Comparison of ENCODE assay signal across 35 cellular contexts in the genomic region with DNA sequence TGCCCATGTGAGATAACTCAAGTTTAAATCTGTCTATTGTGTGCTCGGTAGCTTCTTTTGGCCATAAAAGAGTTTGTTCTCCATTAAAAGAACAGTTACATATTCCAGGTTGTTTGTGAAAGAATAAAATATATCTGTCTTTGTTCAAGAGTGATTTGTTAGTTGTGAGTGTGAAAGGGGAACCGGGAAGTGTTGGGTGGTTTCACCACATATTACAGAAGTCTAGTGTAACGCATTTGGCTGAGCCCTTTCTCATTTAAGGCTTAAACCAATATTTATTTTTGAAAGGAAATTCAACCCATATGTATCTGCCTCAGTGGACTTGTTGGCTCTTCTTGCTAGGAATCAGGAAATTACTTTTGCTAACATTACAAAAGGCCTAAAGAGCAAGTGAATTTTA. TPM values are rescaled to one million over a fixed set of nuclear protein-coding genes. Genes with fewer than 3 reads are reported as not detected.
"Had no signal": no experiment of that assay in that cellular context is flagged by ENCODE, and none has a peak within 500 bp of the region (broad histone marks: within the 10 kb centered on the region; RNA-seq: fewer than 3 reads in every experiment).

No MANE protein-coding gene starts in this region.

- H3K27ac ChIP-seq: KMS-11, SJCRH30, SK-N-MC had no signal

- H3K4me3 ChIP-seq: SJCRH30, SK-N-MC had no signal

- H3K36me3 Mint-ChIP-seq: activated naive CD4-positive, alpha-beta T cell treated with anti-CD3 and anti-CD28 coated beads, Interleukin-2, amount 50 U/mL, for 24 hours; activated naive CD8-positive, alpha-beta T cell treated with anti-CD3 and anti-CD28 coated beads, Interleukin-2, amount 10 ng/mL, durations not matched to agents 7 days and 5 days; brain had no signal

- H3K27me3 ChIP-seq: SJCRH30 had no signal

- H3K4me3 Mint-ChIP-seq: activated CD4-positive, alpha-beta T cell treated with anti-CD3 and anti-CD28 coated beads, Interleukin-2, amount 10 ng/mL, durations not matched to agents 24 days and 14 days; activated CD8-positive, alpha-beta T cell treated with anti-CD3 and anti-CD28 coated beads, Interleukin-2, amount 10 ng/mL, durations not matched to agents 7 days and 5 days; activated naive CD4-positive, alpha-beta T cell treated with anti-CD3 and anti-CD28 coated beads, Interleukin-2, amount 50 U/mL, for 24 hours; activated naive CD8-positive, alpha-beta T cell treated with anti-CD3 and anti-CD28 coated beads, Interleukin-2, amount 10 ng/mL, durations not matched to agents 7 days and 5 days; activated T-cell treated with anti-CD3 and anti-CD28 coated beads, Interleukin-2, amount 50 U/mL, for 24 hours; brain; T-helper 1 cell treated with Interleukin-12 subunit alpha and Interleukin-12 subunit beta and Interleukin-4 antibody, amounts not matched to agents 30 μg/mL and 1 μg/mL, for 36 hours; T-helper 2 cell treated with Interferon-gamma antibody and Interleukin-4, amounts not matched to agents 5 μg/mL and 100 μg/mL, for 36 hours had no signal

- H3K36me3 ChIP-seq: SJCRH30 had no signal

- FAIRE-seq: astrocyte, bronchial epithelial cell, colon, TTC549 had no signal

- ATAC-seq: activated CD8-positive, alpha-beta T cell treated with anti-CD3 and anti-CD28 coated beads, Interleukin-2, amount 10 ng/mL, durations not matched to agents 7 days and 5 days had no signal

- H3K9ac ChIP-seq: KMS-11 had no signal

- H3K4me1 Mint-ChIP-seq: activated CD4-positive, alpha-beta T cell treated with anti-CD3 and anti-CD28 coated beads, Interleukin-2, amount 10 ng/mL, durations not matched to agents 24 days and 14 days; activated naive CD4-positive, alpha-beta T cell treated with anti-CD3 and anti-CD28 coated beads, Interleukin-2, amount 50 U/mL, for 24 hours; activated naive CD8-positive, alpha-beta T cell treated with anti-CD3 and anti-CD28 coated beads, Interleukin-2, amount 10 ng/mL, durations not matched to agents 7 days and 5 days had no signal

- DNase-seq: activated CD4-positive, alpha-beta T cell treated with anti-CD3 and anti-CD28 coated beads, Interleukin-2, amount 10 ng/mL, durations not matched to agents 24 days and 14 days; activated CD4-positive, alpha-beta T cell treated with anti-CD3 and anti-CD28 coated beads, Interleukin-2, amount 50 U/mL, for 48 hours; activated CD8-positive, alpha-beta T cell treated with anti-CD3 and anti-CD28 coated beads, Interleukin-2, amount 10 ng/mL, durations not matched to agents 7 days and 5 days; activated gamma-delta T cell; activated naive CD4-positive, alpha-beta T cell treated with Interleukin-2 at 50 U/mL for 16 hours; activated naive CD8-positive, alpha-beta T cell treated with anti-CD3 and anti-CD28 coated beads, Interleukin-2, amount 10 ng/mL, durations not matched to agents 7 days and 5 days; activated T-cell treated with anti-CD3 and anti-CD28 coated beads, Interleukin-2, amount 50 U/mL, for 24 hours; amygdala; caudate nucleus; cerebellar nuclear complex; NCI-H1048; NCI-H1105 treated with DMSO at 0.1 percent for 48 hours; NCI-H1436; NCI-H1694; NCI-H1930; NCI-H2081 treated with DMSO at 0.1 percent for 48 hours; NCI-H226; NCI-H446 treated with DMSO at 0.1 percent for 48 hours; NCI-H524; NCI-H69; NCI-H82; OCI-M1; SHP77; SJCRH30 had no signal

- H3K27ac Mint-ChIP-seq: activated CD4-positive, alpha-beta T cell treated with anti-CD3 and anti-CD28 coated beads, Interleukin-2, amount 10 ng/mL, durations not matched to agents 24 days and 14 days; activated CD8-positive, alpha-beta T cell treated with anti-CD3 and anti-CD28 coated beads, Interleukin-2, amount 10 ng/mL, durations not matched to agents 7 days and 5 days; activated naive CD4-positive, alpha-beta T cell treated with anti-CD3 and anti-CD28 coated beads, Interleukin-2, amount 50 U/mL, for 24 hours; activated naive CD8-positive, alpha-beta T cell treated with anti-CD3 and anti-CD28 coated beads, Interleukin-2, amount 10 ng/mL, durations not matched to agents 7 days and 5 days; activated T-cell treated with anti-CD3 and anti-CD28 coated beads, Interleukin-2, amount 50 U/mL, for 24 hours; activated T-helper 2 cell treated with anti-CD3 and anti-CD28 coated beads, Interferon-gamma antibody, Interleukin-2, Interleukin-4, amounts not matched to agents 10 μg/mL and 5 μg/mL and 100 μg/mL, durations not matched to agents 14 hours and 24 hours and 36 hours; brain; T-helper 1 cell treated with Interleukin-12 subunit alpha and Interleukin-12 subunit beta and Interleukin-4 antibody, amounts not matched to agents 30 μg/mL and 1 μg/mL, for 36 hours; T-helper 2 cell treated with Interferon-gamma antibody and Interleukin-4, amounts not matched to agents 5 μg/mL and 100 μg/mL, for 36 hours had no signal

- H3K27me3 Mint-ChIP-seq: activated CD4-positive, alpha-beta T cell treated with anti-CD3 and anti-CD28 coated beads, Interleukin-2, amount 10 ng/mL, durations not matched to agents 24 days and 14 days; activated naive CD4-positive, alpha-beta T cell treated with anti-CD3 and anti-CD28 coated beads, Interleukin-2, amount 50 U/mL, for 24 hours; activated naive CD8-positive, alpha-beta T cell treated with anti-CD3 and anti-CD28 coated beads, Interleukin-2, amount 10 ng/mL, durations not matched to agents 7 days and 5 days; activated T-cell treated with anti-CD3 and anti-CD28 coated beads, Interleukin-2, amount 50 U/mL, for 24 hours had no signal

- H3K9me3 Mint-ChIP-seq: activated CD4-positive, alpha-beta T cell treated with anti-CD3 and anti-CD28 coated beads, Interleukin-2, amount 10 ng/mL, durations not matched to agents 24 days and 14 days; activated T-cell treated with anti-CD3 and anti-CD28 coated beads, Interleukin-2, amount 50 U/mL, for 24 hours; activated T-helper 2 cell treated with anti-CD3 and anti-CD28 coated beads, Interferon-gamma antibody, Interleukin-2, Interleukin-4, amounts not matched to agents 10 μg/mL and 5 μg/mL and 100 μg/mL, durations not matched to agents 14 hours and 24 hours and 36 hours had no signal

- H3K4me2 ChIP-seq: KMS-11 had no signal

RNA-seq across cellular contexts. Expression of gene DMRTA1, which starts 54.1 kb away (rescaled TPM):
- total RNA-seq: activated CD4-positive, alpha-beta T cell treated with anti-CD3 and anti-CD28 coated beads, Interleukin-2, amount 10 ng/mL, durations not matched to agents 24 days and 14 days; activated CD8-positive, alpha-beta T cell treated with anti-CD3 and anti-CD28 coated beads, Interleukin-2, amount 10 ng/mL, durations not matched to agents 7 days and 5 days; activated naive CD8-positive, alpha-beta T cell treated with anti-CD3 and anti-CD28 coated beads, Interleukin-2, amount 10 ng/mL, durations not matched to agents 7 days and 5 days; activated T-helper 2 cell treated with anti-CD3 and anti-CD28 coated beads, Interferon-gamma antibody, Interleukin-2, Interleukin-4, amounts not matched to agents 10 μg/mL and 5 μg/mL and 100 μg/mL, durations not matched to agents 14 hours and 24 hours and 36 hours had no signal
